12 cellular contexts compared by ENCODE assay signal in the genomic region with DNA sequence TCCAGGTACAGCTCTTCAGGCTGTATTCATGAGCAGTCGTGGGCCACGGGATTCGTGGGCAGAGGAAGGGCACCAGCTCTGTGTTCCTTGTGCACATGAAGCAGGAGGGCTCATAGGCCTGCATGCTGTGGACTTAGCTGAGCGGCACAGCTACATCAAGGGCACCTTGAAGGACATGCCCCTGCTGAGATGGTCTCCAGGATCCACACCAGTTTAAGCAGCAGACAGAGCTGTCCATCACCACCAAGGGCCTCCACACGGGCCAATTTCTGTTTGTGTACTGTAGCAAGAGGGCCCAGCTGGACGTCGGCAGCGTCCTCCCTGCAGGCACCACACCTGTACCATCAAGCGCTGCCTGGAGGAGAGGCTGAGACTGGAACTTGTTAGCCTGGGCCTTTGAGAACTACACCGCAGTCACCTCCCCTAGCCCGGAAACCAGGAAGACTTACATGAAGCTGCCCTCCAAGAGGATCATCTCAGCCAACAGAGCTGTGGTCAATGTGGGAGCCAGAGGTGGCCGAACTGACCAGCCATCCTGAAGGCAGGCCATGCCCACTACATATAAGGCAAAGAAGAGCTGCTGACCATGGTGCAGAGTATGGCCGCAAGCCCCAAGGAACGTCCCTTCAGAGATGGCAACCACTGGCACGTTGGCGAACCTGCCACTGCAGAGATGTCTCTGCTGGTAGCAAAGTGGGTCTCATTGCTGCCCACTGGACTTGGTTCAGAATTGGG. TPM values are rescaled to one million over a fixed set of nuclear protein-coding genes. Genes with fewer than 3 reads are reported as not detected.
DNase-seq lines count a peak whose midpoint lies in the region; ATAC-seq and TF ChIP-seq lines count a peak whose summit lies in the region.
"Had no signal": no experiment of that assay in that cellular context is flagged by ENCODE, and none has a peak within 500 bp of the region (broad histone marks: within the 10 kb centered on the region; RNA-seq: fewer than 3 reads in every experiment).

No MANE protein-coding gene starts in this region.

- H3K27me3 ChIP-seq in suprapubic skin = no peaks in the 10 kb centered on the region
- H3K27me3 ChIP-seq: gastrocnemius medialis had no signal

- DNase-seq in activated naive CD4-positive, alpha-beta T cell treated with anti-CD3 and anti-CD28 coated beads, Interleukin-2, amount 10 ng/mL, durations not matched to agents 7 days and 5 days = no peak
- no peak for DNase-seq in activated naive CD4-positive, alpha-beta T cell (lab: John Stamatoyannopoulos, UW)
- DNase-seq in T-helper 17 cell = peak in 2 of 3 donors; percentile 3
- peak; percentile 20 for DNase-seq in left cardiac atrium
- peak in 1 of 2 donors; percentile 63 for DNase-seq in suprapubic skin (ENCODE audit: low spot score in 2 of 2)
- DNase-seq in activated CD4-positive, CD25-positive, alpha-beta regulatory T cell (lab: John Stamatoyannopoulos, UW) = no peak
- no peak for DNase-seq in dedifferentiated amniotic fluid mesenchymal stem cell (ENCODE audit: extremely low spot score)
- no peak for DNase-seq in H4 (ENCODE audit: low spot score)
- DNase-seq: gastrocnemius medialis, NCI-H1105 treated with DMSO at 0.1 percent for 48 hours, T-helper 9 cell had no signal

- peaks cover 53% of the 10 kb centered on the region for H3K4me1 Mint-ChIP-seq in activated naive CD4-positive, alpha-beta T cell treated with anti-CD3 and anti-CD28 coated beads, Interleukin-2, amount 10 ng/mL, durations not matched to agents 7 days and 5 days
- peaks cover 35% of the 10 kb centered on the region for H3K4me1 Mint-ChIP-seq in T-helper 17 cell

- H3K36me3 ChIP-seq in suprapubic skin = no peaks in the 10 kb centered on the region
- H3K36me3 ChIP-seq: gastrocnemius medialis had no signal

- H3K4me3 ChIP-seq in suprapubic skin = no peak overlapping the region
- H3K4me3 ChIP-seq: gastrocnemius medialis, thoracic aorta had no signal

- TF ChIP-seq POLR2A in suprapubic skin (IDR thresholded peaks at IDR 0.05) = no peak

- H3K36me3 Mint-ChIP-seq in activated naive CD4-positive, alpha-beta T cell treated with anti-CD3 and anti-CD28 coated beads, Interleukin-2, amount 10 ng/mL, durations not matched to agents 7 days and 5 days = peaks cover 1% of the 10 kb centered on the region
- H3K36me3 Mint-ChIP-seq in T-helper 17 cell (ENCODE audit: low read depth) = no peaks in the 10 kb centered on the region

- H3K27ac ChIP-seq in suprapubic skin = peak overlapping the region; percentile 40
- H3K27ac ChIP-seq: gastrocnemius medialis had no signal

- H3K27me3 Mint-ChIP-seq in activated naive CD4-positive, alpha-beta T cell treated with anti-CD3 and anti-CD28 coated beads, Interleukin-2, amount 10 ng/mL, durations not matched to agents 7 days and 5 days = no peaks in the 10 kb centered on the region
- H3K27me3 Mint-ChIP-seq in T-helper 17 cell = no peaks in the 10 kb centered on the region

- TF ChIP-seq EP300 in suprapubic skin (IDR thresholded peaks at IDR 0.05) = no peak

- intact Hi-C loops in left cardiac atrium (cut with DNase I) = no loop called here

- H3K9me3 Mint-ChIP-seq in activated naive CD4-positive, alpha-beta T cell treated with anti-CD3 and anti-CD28 coated beads, Interleukin-2, amount 10 ng/mL, durations not matched to agents 7 days and 5 days = no peaks in the 10 kb centered on the region

- no peak overlapping the region for H3K4me3 Mint-ChIP-seq in activated naive CD4-positive, alpha-beta T cell treated with anti-CD3 and anti-CD28 coated beads, Interleukin-2, amount 10 ng/mL, durations not matched to agents 7 days and 5 days
- peak overlapping the region; percentile 12 for H3K4me3 Mint-ChIP-seq in T-helper 17 cell

- peak overlapping the region; percentile 91 for H3K27ac Mint-ChIP-seq in activated naive CD4-positive, alpha-beta T cell treated with anti-CD3 and anti-CD28 coated beads, Interleukin-2, amount 10 ng/mL, durations not matched to agents 7 days and 5 days
- peak overlapping the region; percentile 90 for H3K27ac Mint-ChIP-seq in T-helper 17 cell

- WGBS in suprapubic skin = 19% methylated on average over 4 of the region's 16 CpGs

- CTCF ChIA-PET in activated naive CD4-positive, alpha-beta T cell treated with anti-CD3 and anti-CD28 coated beads, Interleukin-2, amount 10 ng/mL, durations not matched to agents 7 days and 5 days (lab: Charles Lee) = interaction anchor here (1.1 to 2.2 kb wide), 3 partner anchors 9 to 157 kb away, joined by 3 to 11 read pairs (median 6); no protein-coding TSS in a partner anchor

- H3K9me3 ChIP-seq in T-helper 17 cell (ENCODE audit: control insufficient read depth, low read length, poor library complexity, severe bottlenecking) (no peaks in the 10 kb centered on the region), suprapubic skin (no peaks in the 10 kb centered on the region)
- H3K9me3 ChIP-seq: gastrocnemius medialis, thoracic aorta had no signal

- ATAC-seq in T-helper 17 cell (no peak), left cardiac atrium (no peak)

- peaks cover 66% of the 10 kb centered on the region for H3K4me1 ChIP-seq in suprapubic skin

- TF ChIP-seq CTCF in suprapubic skin (IDR thresholded peaks at IDR 0.05) = no peak

RNA-seq across cellular contexts. Expression of gene GNB1L, which starts 32.7 kb away (rescaled TPM):
- total RNA-seq in T-helper 17 cell (1 to 10 TPM; 5.0 to 6.2 TPM), left cardiac atrium (1 to 10 TPM; 2.5 to 4.5 TPM), suprapubic skin (10 to 100 TPM in 3 of 4 donors, 1 to 10 TPM in 1; 6.3 to 14.6 (median 10.9) TPM)
- 5.7 and 12.4 TPM in 2 replicates for total RNA-seq in H4 (2014; rRNA removed; shearing (Covaris generic))

RNA-seq across cellular contexts. Expression of gene RTL10, which starts 32.7 kb away (rescaled TPM):
- total RNA-seq in T-helper 17 cell = 10 to 100 TPM; 12.4 to 13.1 TPM
- 1 to 10 TPM; 6.8 to 7.7 TPM for total RNA-seq in left cardiac atrium
- 10 to 100 TPM; 21.8 to 46.2 (median 32.4) TPM for total RNA-seq in suprapubic skin
- total RNA-seq in H4 (2014; rRNA removed; shearing (Covaris generic)) = 2.3 and 2.6 TPM in 2 replicates

RNA-seq across cellular contexts. Expression of gene COMT, which starts 54.2 kb away (rescaled TPM):
- total RNA-seq in T-helper 17 cell = 10 to 100 TPM; 28.2 to 37.3 TPM
- 100 to 1,000 TPM; 101 to 103 TPM for total RNA-seq in left cardiac atrium
- total RNA-seq in suprapubic skin = 100 to 1,000 TPM; 206 to 293 (median 246) TPM
- 111 and 112 TPM in 2 replicates for total RNA-seq in H4 (2014; rRNA removed; shearing (Covaris generic))

RNA-seq across cellular contexts. Expression of gene TXNRD2, which starts 54.2 kb away (rescaled TPM):
- 10 to 100 TPM; 16.8 to 25.6 TPM for total RNA-seq in T-helper 17 cell
- total RNA-seq in left cardiac atrium = 10 to 100 TPM; 22.7 to 29.6 TPM
- total RNA-seq in suprapubic skin = 10 to 100 TPM in 2 of 4 donors, 1 to 10 TPM in 2; 8.4 to 33.2 (median 15.7) TPM
- total RNA-seq in H4 (2014; rRNA removed; shearing (Covaris generic)) = 7.5 and 9.1 TPM in 2 replicates

Comparison
In these comparisons a context has a peak if more than half of its experiments do, and no peak if none do; other contexts are left out.
1. DNase-seq: peak in T-helper 17 cell (2 of 3) and left cardiac atrium (single experiment); none in activated naive CD4-positive, alpha-beta T cell treated with anti-CD3 and anti-CD28 coated beads, Interleukin-2, amount 10 ng/mL, durations not matched to agents 7 days and 5 days (single experiment), activated naive CD4-positive, alpha-beta T cell (0 of 4), activated CD4-positive, CD25-positive, alpha-beta regulatory T cell (0 of 4), dedifferentiated amniotic fluid mesenchymal stem cell (single experiment) and H4 (single experiment).